ENCODE assay signal across 26 cellular contexts in genomic region chr4:8637456-8637984, GRCh38. TPM values are rescaled to one million over a fixed set of nuclear protein-coding genes. Genes with fewer than 3 reads are reported as not detected.
"Had no signal": no experiment of that assay in that cellular context is flagged by ENCODE, and none has a peak within 500 bp of the region (broad histone marks: within the 10 kb centered on the region; RNA-seq: fewer than 3 reads in every experiment).

No MANE protein-coding gene starts in this region.

- H3K27me3 ChIP-seq: adrenal gland, ascending aorta, brain microvascular endothelial cell, ovary, right atrium auricular region had no signal

- ATAC-seq: activated CD8-positive, alpha-beta T cell treated with anti-CD3 and anti-CD28 coated beads for 36 hours; activated naive CD4-positive, alpha-beta T cell treated with anti-CD3 and anti-CD28 coated beads, Interleukin-2, amount 50 U/mL, for 72 hours; psoas muscle; stimulated activated effector memory CD8-positive, alpha-beta T cell treated with anti-CD3 and anti-CD28 coated beads, Interleukin-12 subunit alpha, Interleukin-12 subunit beta, amount 100 ng/mL, for 72 hours; stimulated activated naive CD8-positive, alpha-beta T cell treated with anti-CD3 and anti-CD28 coated beads, Interleukin-15, amount 100 ng/mL, for 72 hours; T-cell had no signal

- H3K9me3 ChIP-seq: adrenal gland, ascending aorta, neutrophil, ovary, psoas muscle, right atrium auricular region, transverse colon had no signal

- H3K27ac ChIP-seq: adrenal gland, ascending aorta, brain microvascular endothelial cell, neutrophil, ovary, psoas muscle, right atrium auricular region, transverse colon, VCaP had no signal

- H3K4me1 ChIP-seq: adrenal gland, ascending aorta, psoas muscle, right atrium auricular region, transverse colon had no signal

- H3K36me3 ChIP-seq: adrenal gland, ascending aorta, brain microvascular endothelial cell, neutrophil, ovary, right atrium auricular region, transverse colon had no signal

- H3K4me3 ChIP-seq: adrenal gland, ascending aorta, ovary, psoas muscle, right atrium auricular region, transverse colon had no signal

- DNase-seq: activated CD4-positive, alpha-beta T cell treated with anti-CD3 and anti-CD28 coated beads, Interleukin-2, amount 10 ng/mL, durations not matched to agents 7 days and 5 days; activated CD4-positive, CD25-positive, alpha-beta regulatory T cell treated with anti-CD3 and anti-CD28 coated beads, Interleukin-2, amount 50 U/mL, for 72 hours; activated CD8-positive, alpha-beta T cell treated with anti-CD3 and anti-CD28 coated beads for 36 hours; adrenal gland; brain microvascular endothelial cell; central memory CD4-positive, alpha-beta T cell; effector memory CD4-positive, alpha-beta T cell; foreskin melanocyte; hypothalamus; mesenchymal stem cell; psoas muscle; stimulated activated CD4-positive, alpha-beta T cell treated with anti-CD3 and anti-CD28 coated beads, Interleukin-1b, Interleukin-23, amount 100 ng/mL, for 48 hours; stimulated activated naive CD8-positive, alpha-beta T cell treated with anti-CD3 and anti-CD28 coated beads, Interleukin-15, amount 100 ng/mL, for 72 hours; T-cell; transverse colon had no signal

RNA-seq across cellular contexts. Expression of gene CPZ, which starts 45.0 kb away (rescaled TPM):
- total RNA-seq: activated CD4-positive, alpha-beta T cell treated with anti-CD3 and anti-CD28 coated beads, Interleukin-2, amount 10 ng/mL, durations not matched to agents 7 days and 5 days; activated CD8-positive, alpha-beta T cell treated with anti-CD3 and anti-CD28 coated beads for 36 hours; activated naive CD4-positive, alpha-beta T cell treated with anti-CD3 and anti-CD28 coated beads, Interleukin-2, amount 50 U/mL, for 72 hours; activated T-helper 1 cell treated with anti-CD3 and anti-CD28 coated beads, Interleukin-12 subunit alpha, Interleukin-12 subunit beta, Interleukin-2, Interleukin-4 antibody, amounts not matched to agents 30 ng/mL and 10 ng/mL and 1 ng/mL, durations not matched to agents 14 hours and 24 hours and 36 hours; dermis microvascular lymphatic vessel endothelial cell; mononuclear cell; psoas muscle had no signal

RNA-seq across cellular contexts. Expression of gene GPR78, which starts 57.3 kb away (rescaled TPM):
- total RNA-seq: activated CD4-positive, alpha-beta T cell treated with anti-CD3 and anti-CD28 coated beads, Interleukin-2, amount 10 ng/mL, durations not matched to agents 7 days and 5 days; activated CD8-positive, alpha-beta T cell treated with anti-CD3 and anti-CD28 coated beads for 36 hours; activated T-helper 1 cell treated with anti-CD3 and anti-CD28 coated beads, Interleukin-12 subunit alpha, Interleukin-12 subunit beta, Interleukin-2, Interleukin-4 antibody, amounts not matched to agents 30 ng/mL and 10 ng/mL and 1 ng/mL, durations not matched to agents 14 hours and 24 hours and 36 hours; ascending aorta; dermis microvascular lymphatic vessel endothelial cell; lower leg skin; mononuclear cell; psoas muscle; right atrium auricular region; T-cell had no signal
- polyA plus RNA-seq: psoas muscle had no signal
